Comparison of ENCODE assay signal across 19 cellular contexts in the genomic region with DNA sequence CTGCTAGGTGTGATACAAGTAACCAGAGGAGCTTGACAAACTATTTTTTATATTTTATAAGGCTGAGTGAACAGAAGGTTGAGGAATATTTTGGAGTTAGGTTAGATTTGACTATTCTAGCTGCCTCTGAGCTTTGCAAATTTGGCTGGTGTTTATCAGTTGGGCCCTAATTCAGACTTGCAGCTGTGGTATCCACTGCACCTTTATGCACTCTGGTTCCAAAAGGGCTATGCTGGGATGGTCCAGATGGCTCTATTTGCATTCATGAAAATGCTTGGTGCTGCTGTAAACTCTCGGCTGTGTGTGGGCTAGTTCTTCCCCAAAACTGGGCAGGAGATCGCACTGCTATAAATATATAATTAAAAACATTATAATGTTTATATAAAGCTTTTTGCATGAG.
"Had no signal": no experiment of that assay in that cellular context is flagged by ENCODE, and none has a peak within 500 bp of the region (broad histone marks: within the 10 kb centered on the region; RNA-seq: fewer than 3 reads in every experiment).

No MANE protein-coding gene starts in this region.

- H3K4me3 ChIP-seq: cardiac muscle cell had no signal

- H3K4me1 Mint-ChIP-seq: activated naive CD4-positive, alpha-beta T cell treated with anti-CD3 and anti-CD28 coated beads, Interleukin-2, amount 10 ng/mL, durations not matched to agents 7 days and 5 days; activated naive CD8-positive, alpha-beta T cell treated with anti-CD3 and anti-CD28 coated beads for 36 hours had no signal

- H3K27ac Mint-ChIP-seq: activated CD8-positive, alpha-beta T cell treated with anti-CD3 and anti-CD28 coated beads for 36 hours; activated naive CD4-positive, alpha-beta T cell treated with anti-CD3 and anti-CD28 coated beads, Interleukin-2, amount 10 ng/mL, durations not matched to agents 7 days and 5 days; activated naive CD8-positive, alpha-beta T cell treated with anti-CD3 and anti-CD28 coated beads for 36 hours; activated T-cell treated with anti-CD3 and anti-CD28 coated beads, Interleukin-2, amount 50 U/mL, for 72 hours; activated T-helper 2 cell treated with anti-CD3 and anti-CD28 coated beads, Interferon-gamma antibody, Interleukin-2, Interleukin-4, amounts not matched to agents 10 μg/mL and 5 μg/mL and 100 μg/mL, durations not matched to agents 14 hours and 24 hours and 36 hours; T-helper 1 cell treated with Interleukin-12 subunit alpha and Interleukin-12 subunit beta and Interleukin-4 antibody, amounts not matched to agents 30 μg/mL and 1 μg/mL, for 36 hours had no signal

- DNase-seq: activated CD4-positive, alpha-beta T cell treated with anti-CD3 and anti-CD28 coated beads for 4 hours; activated CD8-positive, alpha-beta memory T cell treated with anti-CD3 and anti-CD28 coated beads, Interleukin-2, amount 50 U/mL, for 4 hours; activated CD8-positive, alpha-beta T cell treated with anti-CD3 and anti-CD28 coated beads for 36 hours; activated gamma-delta T cell treated with Interleukin-2 at 50 U/mL for 16 hours; activated naive CD4-positive, alpha-beta T cell treated with anti-CD3 and anti-CD28 coated beads, Interleukin-2, amount 10 ng/mL, durations not matched to agents 7 days and 5 days; activated naive CD8-positive, alpha-beta T cell treated with anti-CD3 and anti-CD28 coated beads for 36 hours; activated T-cell treated with anti-CD3 and anti-CD28 coated beads, Interleukin-2, amount 50 U/mL, for 72 hours; brain microvascular endothelial cell; KG1; NCI-H1417 treated with DMSO at 0.1 percent for 48 hours; NCI-H187 treated with DMSO at 0.1 percent for 48 hours; NCI-H510A; PC-3; SHP77 treated with DMSO at 0.1 percent for 48 hours had no signal

- H3K27ac ChIP-seq: brain microvascular endothelial cell, cardiac muscle cell had no signal

- H3K9me3 Mint-ChIP-seq: activated CD8-positive, alpha-beta T cell treated with anti-CD3 and anti-CD28 coated beads for 36 hours; activated naive CD4-positive, alpha-beta T cell treated with anti-CD3 and anti-CD28 coated beads, Interleukin-2, amount 10 ng/mL, durations not matched to agents 7 days and 5 days; activated naive CD8-positive, alpha-beta T cell treated with anti-CD3 and anti-CD28 coated beads for 36 hours; activated T-cell treated with anti-CD3 and anti-CD28 coated beads, Interleukin-2, amount 50 U/mL, for 72 hours; activated T-helper 2 cell treated with anti-CD3 and anti-CD28 coated beads, Interferon-gamma antibody, Interleukin-2, Interleukin-4, amounts not matched to agents 10 μg/mL and 5 μg/mL and 100 μg/mL, durations not matched to agents 14 hours and 24 hours and 36 hours; T-helper 1 cell treated with Interleukin-12 subunit alpha and Interleukin-12 subunit beta and Interleukin-4 antibody, amounts not matched to agents 30 μg/mL and 1 μg/mL, for 36 hours had no signal

- ATAC-seq: activated CD4-positive, CD25-positive, alpha-beta regulatory T cell treated with anti-CD3 and anti-CD28 coated beads, Interleukin-2, amount 50 U/mL, for 24 hours; activated CD8-positive, alpha-beta T cell treated with anti-CD3 and anti-CD28 coated beads for 36 hours; activated T-cell treated with anti-CD3 and anti-CD28 coated beads, Interleukin-2, amount 50 U/mL, for 72 hours had no signal

- H3K27me3 ChIP-seq: brain microvascular endothelial cell, cardiac muscle cell had no signal

- H3K36me3 ChIP-seq: brain microvascular endothelial cell had no signal

- H3K36me3 Mint-ChIP-seq: activated naive CD4-positive, alpha-beta T cell treated with anti-CD3 and anti-CD28 coated beads, Interleukin-2, amount 10 ng/mL, durations not matched to agents 7 days and 5 days; activated naive CD8-positive, alpha-beta T cell treated with anti-CD3 and anti-CD28 coated beads for 36 hours had no signal

- H3K4me3 Mint-ChIP-seq: activated CD8-positive, alpha-beta T cell treated with anti-CD3 and anti-CD28 coated beads for 36 hours; activated naive CD4-positive, alpha-beta T cell treated with anti-CD3 and anti-CD28 coated beads, Interleukin-2, amount 10 ng/mL, durations not matched to agents 7 days and 5 days; activated naive CD8-positive, alpha-beta T cell treated with anti-CD3 and anti-CD28 coated beads for 36 hours; activated T-cell treated with anti-CD3 and anti-CD28 coated beads, Interleukin-2, amount 50 U/mL, for 72 hours; T-helper 1 cell treated with Interleukin-12 subunit alpha and Interleukin-12 subunit beta and Interleukin-4 antibody, amounts not matched to agents 30 μg/mL and 1 μg/mL, for 36 hours had no signal

- H3K27me3 Mint-ChIP-seq: activated CD8-positive, alpha-beta T cell treated with anti-CD3 and anti-CD28 coated beads for 36 hours; activated naive CD8-positive, alpha-beta T cell treated with anti-CD3 and anti-CD28 coated beads for 36 hours had no signal

- FAIRE-seq: RCC 7860 had no signal
